8 cellular contexts compared by ENCODE assay signal in the genomic region with DNA sequence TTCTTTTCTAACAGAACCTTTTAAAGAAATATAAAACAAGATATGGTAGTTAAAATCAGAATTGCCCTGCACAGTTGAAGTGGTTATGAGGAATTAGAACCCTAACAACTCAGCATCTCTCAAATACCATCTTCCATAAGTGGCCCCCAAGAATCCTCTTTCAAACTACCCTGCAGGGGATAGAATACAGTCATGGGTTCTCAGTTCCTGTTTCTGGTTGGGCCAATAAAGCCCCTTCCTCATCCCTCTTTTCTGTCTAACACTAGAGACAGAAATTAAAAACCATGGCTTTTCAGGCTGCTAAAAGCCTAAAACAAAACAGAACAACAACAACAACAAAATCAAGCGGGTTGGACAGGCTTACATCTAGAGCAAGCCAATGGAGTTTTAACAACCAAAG. TPM values are rescaled to one million over a fixed set of nuclear protein-coding genes. Genes with fewer than 3 reads are reported as not detected.
DNase-seq lines count a peak whose midpoint lies in the region; ATAC-seq and TF ChIP-seq lines count a peak whose summit lies in the region.

No MANE protein-coding gene starts in this region.

- H4K20me1 ChIP-seq in fibroblast of lung (ENCODE audit: control insufficient read depth, extremely low read depth, insufficient read depth, low read length), result no peaks in the 10 kb centered on the region

- ATAC-seq in heart left ventricle (no peak), Right ventricle myocardium superior (ENCODE audit: poor library complexity) (no peak), HG03342 (IDR thresholded peaks at IDR 0.05; ENCODE audit: unreplicated experiment) (peak; percentile 31)

- H3K4me3 ChIP-seq in heart left ventricle (no peak overlapping the region), fibroblast of lung (replicated peaks in 1 of 4; ENCODE audit: control extremely low read depth in 1 of 4, insufficient read depth in 1 of 4, low read depth in 3 of 4, low read length in 4 of 4) (no peak overlapping the region), uterus (no peak overlapping the region), ovary (no peak overlapping the region)

- H3K36me3 ChIP-seq in heart left ventricle (peaks cover 0 to 9% (median 0%) of the 10 kb centered on the region in 9 donors), fibroblast of lung (ENCODE audit: control insufficient read depth, insufficient read depth, low read length) (no peaks in the 10 kb centered on the region), uterus (no peaks in the 10 kb centered on the region), ovary (no peaks in the 10 kb centered on the region)

- no peak overlapping the region for H2AFZ ChIP-seq in fibroblast of lung (ENCODE audit: low read length)

- TF ChIP-seq EP300 in ovary (IDR thresholded peaks at IDR 0.05), result no peak

- H3K9ac ChIP-seq in fibroblast of lung (ENCODE audit: insufficient read depth, low read length), result no peak overlapping the region

- H3K27ac ChIP-seq in heart left ventricle (peak overlapping the region in 8 of 12 donors; percentile 48 to 75 (median 58)), fibroblast of lung (ENCODE audit: insufficient read depth, low read length) (peak overlapping the region; percentile 55), uterus (peak overlapping the region; percentile 77 to 90), ovary (peak overlapping the region in 1 of 2 donors; percentile 55)

- no peaks in the 10 kb centered on the region for H3K9me3 ChIP-seq in heart left ventricle
- no peaks in the 10 kb centered on the region for H3K9me3 ChIP-seq in fibroblast of lung (ENCODE audit: control insufficient read depth, insufficient read depth, low read depth, low read length)
- no peaks in the 10 kb centered on the region for H3K9me3 ChIP-seq in uterus
- no peaks in the 10 kb centered on the region for H3K9me3 ChIP-seq in ovary

- WGBS in heart left ventricle, 4 donors, result 95 to 100% (median 97%) methylated on average over 1 of the region's 1 CpG
- WGBS in ovary, 3 donors, result 78 to 97% (median 87%) methylated on average over 1 of the region's 1 CpG

- TF ChIP-seq CTCF in heart left ventricle (IDR thresholded peaks at IDR 0.05) (no peak), fibroblast of lung (conservative IDR thresholded peaks at IDR 0.05 in 1 of 2, IDR thresholded peaks at IDR 0.05 in 1 of 2; ENCODE audit: low read depth in 1 of 2, low read length in 2 of 2) (no peak), uterus (IDR thresholded peaks at IDR 0.05) (no peak), ovary (IDR thresholded peaks at IDR 0.05) (no peak)

- peak overlapping the region; percentile 94 for H3K4me2 ChIP-seq in fibroblast of lung (ENCODE audit: extremely low read depth, insufficient read depth, low read length)

- DNase-seq in heart left ventricle (no peak), Right ventricle myocardium superior (no peak), fibroblast of lung (ENCODE audit: low read depth in 2 of 2) (no peak), uterus (no peak), A172 (ENCODE audit: low spot score) (no peak), ovary (no peak)
- no peak for DNase-seq in stimulated activated CD4-positive, alpha-beta T cell treated with anti-CD3 and anti-CD28 coated beads, Interleukin-4, amount 100 ng/mL, for 1 hour

- H3K27me3 ChIP-seq in heart left ventricle (no peaks in the 10 kb centered on the region), fibroblast of lung (ENCODE audit: control insufficient read depth, insufficient read depth, low read length) (no peaks in the 10 kb centered on the region), uterus (no peaks in the 10 kb centered on the region), ovary (no peaks in the 10 kb centered on the region)

- peaks cover 0 to 30% (median 20%) of the 10 kb centered on the region in 12 donors for H3K4me1 ChIP-seq in heart left ventricle
- H3K4me1 ChIP-seq in fibroblast of lung (ENCODE audit: control insufficient read depth, extremely low read depth, insufficient read depth, low read length), result peaks cover 9% of the 10 kb centered on the region
- peaks cover 0 to 6% of the 10 kb centered on the region in 2 donors for H3K4me1 ChIP-seq in uterus
- peaks cover 2% of the 10 kb centered on the region for H3K4me1 ChIP-seq in ovary (ENCODE audit: insufficient read depth)

- H3K79me2 ChIP-seq in fibroblast of lung (ENCODE audit: control insufficient read depth, insufficient read depth, low read length), result no peaks in the 10 kb centered on the region

- TF ChIP-seq POLR2A in heart left ventricle (IDR thresholded peaks at IDR 0.05) (no peak), uterus (IDR thresholded peaks at IDR 0.05) (no peak), ovary (IDR thresholded peaks at IDR 0.05) (no peak)

- intact Hi-C loops in heart left ventricle (cut with DNase I), result loop anchor here in 3 of 10 donors (5.0 to 10.0 kb wide), 3 partner anchors 309 to 469 kb away; a partner anchor contains a TSS
- intact Hi-C loops in Right ventricle myocardium superior (cut with DNase I), result no loop called here
- intact Hi-C loops in uterus (cut with DNase I; ENCODE audit: low total_unique reads), result no loop called here
- intact Hi-C loops in ovary (cut with DNase I), result no loop called here

RNA-seq across cellular contexts. Expression of a gene that starts 6.7 kb away (rescaled TPM):
- 1 to 10 TPM; 1.2 to 3.6 (median 2.2) TPM for total RNA-seq in heart left ventricle
- 1 to 10 TPM in 1 of 2 donors, under 1 TPM in 1; 0.42 to 1.4 TPM for polyA plus RNA-seq in heart left ventricle
- 1.9 TPM for total RNA-seq in Right ventricle myocardium superior
- 5.6 and 7.8 TPM in 2 replicates for total RNA-seq in fibroblast of lung
- 1.9 and 3.3 TPM in 2 replicates for polyA plus RNA-seq in fibroblast of lung
- polyA plus RNA-seq in fibroblast of lung (2012), result 1.8 and 2.9 TPM in 2 replicates
- polyA minus RNA-seq in fibroblast of lung (ENCODE audit: low replicate concordance), result 0.96 TPM in 1 of 2 replicates, not detected in the other
- total RNA-seq in uterus, result 10 to 100 TPM in 2 of 4 donors, 1 to 10 TPM in 2; 3.6 to 18.0 (median 9.3) TPM
- total RNA-seq in A172 (2014; rRNA removed; shearing (Covaris generic)), result 1.7 and 2.1 TPM in 2 replicates
- total RNA-seq in ovary, result 10 to 100 TPM in 2 of 7 donors, 1 to 10 TPM in 5; 8.0 to 11.4 (median 9.4) TPM
- polyA plus RNA-seq in ovary, result 1 to 10 TPM; 4.9 to 6.8 TPM
